In genomic region chr5:56268707-56269106, GRCh38 we compare ENCODE assay signal across 7 cellular contexts. TPM values are rescaled to one million over a fixed set of nuclear protein-coding genes. Genes with fewer than 3 reads are reported as not detected.
"Had no signal": no experiment of that assay in that cellular context is flagged by ENCODE, and none has a peak within 500 bp of the region (broad histone marks: within the 10 kb centered on the region; RNA-seq: fewer than 3 reads in every experiment).

No MANE protein-coding gene starts in this region.

RNA-seq across cellular contexts. Expression of gene ANKRD55, which starts 35.6 kb away (rescaled TPM):
- total RNA-seq: kidney epithelial cell, left colon, left ventricle myocardium superior, mammary epithelial cell, mesenteric fat pad, myocyte had no signal
- polyA plus RNA-seq: keratinocyte, mammary epithelial cell had no signal
